39 cellular contexts compared by ENCODE assay signal in the genomic region with DNA sequence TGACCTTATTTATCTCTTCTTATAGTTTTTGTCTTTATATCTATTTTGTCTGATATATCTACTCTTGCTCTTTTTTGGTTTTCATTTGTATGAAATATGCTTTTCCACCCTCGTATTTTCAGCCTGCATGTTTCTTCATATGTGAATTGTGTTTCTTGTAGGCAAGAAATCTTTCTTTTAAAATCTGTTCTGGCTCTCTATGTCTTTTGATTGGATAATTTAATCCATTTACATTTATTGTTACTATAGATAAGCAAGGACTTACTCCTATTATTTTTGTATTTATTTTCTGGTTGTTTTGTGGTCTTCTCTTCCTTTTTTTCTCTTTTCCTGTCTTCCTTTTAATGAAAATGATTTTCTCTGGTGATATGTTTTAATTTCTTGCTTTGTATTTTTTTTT.
"Had no signal": no experiment of that assay in that cellular context is flagged by ENCODE, and none has a peak within 500 bp of the region (broad histone marks: within the 10 kb centered on the region; RNA-seq: fewer than 3 reads in every experiment).

No MANE protein-coding gene starts in this region.

- FAIRE-seq: bronchial epithelial cell had no signal

- H3K9me3 ChIP-seq: adrenal gland, body of pancreas had no signal

- H3K27me3 Mint-ChIP-seq: activated naive CD4-positive, alpha-beta T cell treated with anti-CD3 and anti-CD28 coated beads, Interleukin-2, amount 10 ng/mL, durations not matched to agents 7 days and 5 days; activated naive CD4-positive, alpha-beta T cell treated with anti-CD3 and anti-CD28 coated beads, Interleukin-2, amount 50 U/mL, for 24 hours; activated naive CD8-positive, alpha-beta T cell; activated naive CD8-positive, alpha-beta T cell treated with anti-CD3 and anti-CD28 coated beads for 36 hours; activated naive CD8-positive, alpha-beta T cell treated with anti-CD3 and anti-CD28 coated beads, Interleukin-2, amount 10 ng/mL, durations not matched to agents 7 days and 5 days; activated naive CD8-positive, alpha-beta T cell treated with anti-CD3 and anti-CD28 coated beads, Interleukin-2, amount 50 U/mL, for 24 hours; activated T-helper 17 cell treated with anti-CD3 and anti-CD28 coated beads, Interleukin-2, amount 50 U/mL, for 72 hours; central memory CD8-positive, alpha-beta T cell had no signal

- H3K4me1 ChIP-seq: adrenal gland, ascending aorta, body of pancreas, breast epithelium had no signal

- H3K27ac ChIP-seq: adrenal gland, ascending aorta, body of pancreas, brain microvascular endothelial cell, breast epithelium, cardiac muscle cell had no signal

- H3K36me3 Mint-ChIP-seq: activated naive CD4-positive, alpha-beta T cell treated with anti-CD3 and anti-CD28 coated beads, Interleukin-2, amount 10 ng/mL, durations not matched to agents 7 days and 5 days; activated naive CD4-positive, alpha-beta T cell treated with anti-CD3 and anti-CD28 coated beads, Interleukin-2, amount 50 U/mL, for 24 hours; activated naive CD4-positive, alpha-beta T cell treated with anti-CD3 and anti-CD28 coated beads, Interleukin-2, amount 50 U/mL, for 72 hours; activated naive CD8-positive, alpha-beta T cell; activated naive CD8-positive, alpha-beta T cell treated with anti-CD3 and anti-CD28 coated beads for 36 hours; activated naive CD8-positive, alpha-beta T cell treated with anti-CD3 and anti-CD28 coated beads, Interleukin-2, amount 10 ng/mL, durations not matched to agents 7 days and 5 days; brain had no signal

- H3K27ac Mint-ChIP-seq: activated naive CD4-positive, alpha-beta T cell treated with anti-CD3 and anti-CD28 coated beads for 36 hours; activated naive CD4-positive, alpha-beta T cell treated with anti-CD3 and anti-CD28 coated beads, Interleukin-2, amount 10 ng/mL, durations not matched to agents 7 days and 5 days; activated naive CD4-positive, alpha-beta T cell treated with anti-CD3 and anti-CD28 coated beads, Interleukin-2, amount 50 U/mL, for 24 hours; activated naive CD8-positive, alpha-beta T cell; activated naive CD8-positive, alpha-beta T cell treated with anti-CD3 and anti-CD28 coated beads for 36 hours; activated naive CD8-positive, alpha-beta T cell treated with anti-CD3 and anti-CD28 coated beads, Interleukin-2, amount 10 ng/mL, durations not matched to agents 7 days and 5 days; activated naive CD8-positive, alpha-beta T cell treated with anti-CD3 and anti-CD28 coated beads, Interleukin-2, amount 50 U/mL, for 24 hours; activated T-cell treated with anti-CD3 and anti-CD28 coated beads, Interleukin-2, amount 50 U/mL, for 24 hours; activated T-cell treated with anti-CD3 and anti-CD28 coated beads, Interleukin-2, amount 50 U/mL, for 72 hours; activated T-helper 1 cell treated with anti-CD3 and anti-CD28 coated beads, Interleukin-12 subunit alpha, Interleukin-12 subunit beta, Interleukin-2, Interleukin-4 antibody, amounts not matched to agents 30 ng/mL and 10 ng/mL and 1 ng/mL, durations not matched to agents 14 hours and 24 hours and 36 hours; activated T-helper 17 cell treated with anti-CD3 and anti-CD28 coated beads, Interleukin-2, amount 50 U/mL, for 72 hours; activated T-helper 2 cell treated with anti-CD3 and anti-CD28 coated beads, Interferon-gamma antibody, Interleukin-2, Interleukin-4, amounts not matched to agents 10 μg/mL and 5 μg/mL and 100 μg/mL, durations not matched to agents 14 hours and 24 hours and 36 hours; brain had no signal

- DNase-seq: activated effector memory CD4-positive, alpha-beta T cell treated with anti-CD3 and anti-CD28 coated beads, Interleukin-2, amount 50 U/mL, for 16 hours; activated effector memory CD4-positive, alpha-beta T cell treated with Interleukin-2 at 50 U/mL for 16 hours; activated gamma-delta T cell; activated gamma-delta T cell treated with Interleukin-2 at 50 U/mL for 16 hours; activated naive CD4-positive, alpha-beta T cell; activated naive CD4-positive, alpha-beta T cell treated with anti-CD3 and anti-CD28 coated beads for 36 hours; activated naive CD4-positive, alpha-beta T cell treated with anti-CD3 and anti-CD28 coated beads, Interleukin-2, amount 10 ng/mL, durations not matched to agents 7 days and 5 days; activated naive CD4-positive, alpha-beta T cell treated with anti-CD3 and anti-CD28 coated beads, Interleukin-2, amount 50 U/mL, for 16 hours; activated naive CD4-positive, alpha-beta T cell treated with Interleukin-2 at 50 U/mL for 16 hours; activated naive CD8-positive, alpha-beta T cell treated with anti-CD3 and anti-CD28 coated beads for 36 hours; activated naive CD8-positive, alpha-beta T cell treated with anti-CD3 and anti-CD28 coated beads, Interleukin-2, amount 10 ng/mL, durations not matched to agents 7 days and 5 days; activated naive CD8-positive, alpha-beta T cell treated with anti-CD3 and anti-CD28 coated beads, Interleukin-2, amount 50 U/mL, for 24 hours; activated T-cell treated with anti-CD3 and anti-CD28 coated beads, Interleukin-2, amount 50 U/mL, for 1 hour; activated T-cell treated with anti-CD3 and anti-CD28 coated beads, Interleukin-2, amount 50 U/mL, for 24 hours; activated T-cell treated with anti-CD3 and anti-CD28 coated beads, Interleukin-2, amount 50 U/mL, for 4 hours; activated T-cell treated with anti-CD3 and anti-CD28 coated beads, Interleukin-2, amount 50 U/mL, for 48 hours; activated T-cell treated with anti-CD3 and anti-CD28 coated beads, Interleukin-2, amount 50 U/mL, for 72 hours; adrenal gland; amniotic stem cell; amygdala; anterior cingulate cortex; aorta; body of pancreas; brain microvascular endothelial cell; caudate nucleus; central memory CD4-positive, alpha-beta T cell; cerebellar nuclear complex had no signal

- H3K4me1 Mint-ChIP-seq: activated naive CD4-positive, alpha-beta T cell treated with anti-CD3 and anti-CD28 coated beads, Interleukin-2, amount 10 ng/mL, durations not matched to agents 7 days and 5 days; activated naive CD4-positive, alpha-beta T cell treated with anti-CD3 and anti-CD28 coated beads, Interleukin-2, amount 50 U/mL, for 24 hours; activated naive CD8-positive, alpha-beta T cell treated with anti-CD3 and anti-CD28 coated beads for 36 hours; activated naive CD8-positive, alpha-beta T cell treated with anti-CD3 and anti-CD28 coated beads, Interleukin-2, amount 10 ng/mL, durations not matched to agents 7 days and 5 days; activated naive CD8-positive, alpha-beta T cell treated with anti-CD3 and anti-CD28 coated beads, Interleukin-2, amount 50 U/mL, for 24 hours; activated T-helper 17 cell treated with anti-CD3 and anti-CD28 coated beads, Interleukin-2, amount 50 U/mL, for 72 hours; brain; central memory CD8-positive, alpha-beta T cell had no signal

- ATAC-seq: activated naive CD4-positive, alpha-beta T cell treated with anti-CD3 and anti-CD28 coated beads, Interleukin-2, amount 50 U/mL, for 72 hours; activated naive CD8-positive, alpha-beta T cell treated with anti-CD3 and anti-CD28 coated beads, Interleukin-2, amount 50 U/mL, for 24 hours; activated T-cell treated with anti-CD3 and anti-CD28 coated beads, Interleukin-2, amount 50 U/mL, for 4 hours; activated T-cell treated with anti-CD3 and anti-CD28 coated beads, Interleukin-2, amount 50 U/mL, for 72 hours; activated T-helper 17 cell treated with anti-CD3 and anti-CD28 coated beads, Interleukin-2, amount 50 U/mL, for 72 hours; body of pancreas had no signal

- H3K9me3 Mint-ChIP-seq: activated T-helper 1 cell treated with anti-CD3 and anti-CD28 coated beads, Interleukin-12 subunit alpha, Interleukin-12 subunit beta, Interleukin-2, Interleukin-4 antibody, amounts not matched to agents 30 ng/mL and 10 ng/mL and 1 ng/mL, durations not matched to agents 14 hours and 24 hours and 36 hours; central memory CD8-positive, alpha-beta T cell had no signal

- H3K36me3 ChIP-seq: adrenal gland, ascending aorta, brain microvascular endothelial cell, breast epithelium, cardiac muscle cell had no signal

- H3K4me3 Mint-ChIP-seq: activated naive CD4-positive, alpha-beta T cell treated with anti-CD3 and anti-CD28 coated beads for 36 hours; activated naive CD4-positive, alpha-beta T cell treated with anti-CD3 and anti-CD28 coated beads, Interleukin-2, amount 10 ng/mL, durations not matched to agents 7 days and 5 days; activated naive CD4-positive, alpha-beta T cell treated with anti-CD3 and anti-CD28 coated beads, Interleukin-2, amount 50 U/mL, for 24 hours; activated naive CD8-positive, alpha-beta T cell; activated naive CD8-positive, alpha-beta T cell treated with anti-CD3 and anti-CD28 coated beads for 36 hours; activated naive CD8-positive, alpha-beta T cell treated with anti-CD3 and anti-CD28 coated beads, Interleukin-2, amount 10 ng/mL, durations not matched to agents 7 days and 5 days; activated naive CD8-positive, alpha-beta T cell treated with anti-CD3 and anti-CD28 coated beads, Interleukin-2, amount 50 U/mL, for 24 hours; activated T-cell treated with anti-CD3 and anti-CD28 coated beads, Interleukin-2, amount 50 U/mL, for 24 hours; activated T-cell treated with anti-CD3 and anti-CD28 coated beads, Interleukin-2, amount 50 U/mL, for 4 hours; activated T-cell treated with anti-CD3 and anti-CD28 coated beads, Interleukin-2, amount 50 U/mL, for 72 hours; activated T-helper 1 cell treated with anti-CD3 and anti-CD28 coated beads, Interleukin-12 subunit alpha, Interleukin-12 subunit beta, Interleukin-2, Interleukin-4 antibody, amounts not matched to agents 30 ng/mL and 10 ng/mL and 1 ng/mL, durations not matched to agents 14 hours and 24 hours and 36 hours; activated T-helper 17 cell treated with anti-CD3 and anti-CD28 coated beads, Interleukin-2, amount 50 U/mL, for 72 hours; brain; central memory CD8-positive, alpha-beta T cell had no signal

- H3K27me3 ChIP-seq: adrenal gland, ascending aorta, body of pancreas, brain microvascular endothelial cell, breast epithelium, cardiac muscle cell had no signal

- H3K4me3 ChIP-seq: adrenal gland, ascending aorta, body of pancreas, breast epithelium, cardiac muscle cell had no signal
